Comparison of ENCODE assay signal across 11 cellular contexts in genomic region chr6:88179692-88180091, GRCh38. TPM values are rescaled to one million over a fixed set of nuclear protein-coding genes. Genes with fewer than 3 reads are reported as not detected.
DNase-seq lines count a peak whose midpoint lies in the region; ATAC-seq and TF ChIP-seq lines count a peak whose summit lies in the region.
"Had no signal": no experiment of that assay in that cellular context is flagged by ENCODE, and none has a peak within 500 bp of the region (broad histone marks: within the 10 kb centered on the region; RNA-seq: fewer than 3 reads in every experiment).

No MANE protein-coding gene starts in this region.

- TF ChIP-seq CTCF in choroid plexus epithelial cell (conservative IDR thresholded peaks at IDR 0.05; ENCODE audit: low read depth, low read length): peak; percentile 10

- H3K36me3 ChIP-seq in SJCRH30: no peaks in the 10 kb centered on the region

- ATAC-seq in GM18861 (IDR thresholded peaks at IDR 0.05; ENCODE audit: unreplicated experiment) (peak; percentile 71), GM21619 (IDR thresholded peaks at IDR 0.05; ENCODE audit: unreplicated experiment) (peak; percentile 53), HG03354 (IDR thresholded peaks at IDR 0.05; ENCODE audit: poor library complexity, severe bottlenecking, unreplicated experiment) (peak; percentile 68)
- ATAC-seq: K562 had no signal

- no peak overlapping the region for H3K27ac ChIP-seq in SJCRH30

- no peaks in the 10 kb centered on the region for H3K9me3 ChIP-seq in SJCRH30 (replicated peaks)

- DNase-seq in choroid plexus epithelial cell (ENCODE audit: low read depth) (no peak), SJCRH30 (no peak), foreskin melanocyte (no peak)
- DNase-seq in stimulated activated CD8-positive, alpha-beta memory T cell treated with anti-CD3 and anti-CD28 coated beads, Interleukin-4, amount 100 ng/mL, for 48 hours: no peak
- no peak for DNase-seq in activated CD4-positive, CD25-positive, alpha-beta regulatory T cell (lab: John Stamatoyannopoulos, UW)
- DNase-seq: activated CD8-positive, alpha-beta memory T cell treated with anti-CD3 and anti-CD28 coated beads for 24 hours; EL had no signal

- no peak overlapping the region for H3K4me3 ChIP-seq in choroid plexus epithelial cell (ENCODE audit: low read depth, low read length)
- no peak overlapping the region for H3K4me3 ChIP-seq in SJCRH30
- H3K4me3 ChIP-seq: K562 had no signal

- H3K27me3 ChIP-seq in SJCRH30: no peaks in the 10 kb centered on the region

- H3K4me1 ChIP-seq in SJCRH30: no peaks in the 10 kb centered on the region

RNA-seq across cellular contexts. Expression of gene CNR1, which starts 13.5 kb away (rescaled TPM):
- total RNA-seq in SJCRH30 (2014; rRNA removed; shearing (Covaris generic)): 7.4 and 9.3 TPM in 2 replicates
